Comparison of ENCODE assay signal across 20 cellular contexts in the genomic region with DNA sequence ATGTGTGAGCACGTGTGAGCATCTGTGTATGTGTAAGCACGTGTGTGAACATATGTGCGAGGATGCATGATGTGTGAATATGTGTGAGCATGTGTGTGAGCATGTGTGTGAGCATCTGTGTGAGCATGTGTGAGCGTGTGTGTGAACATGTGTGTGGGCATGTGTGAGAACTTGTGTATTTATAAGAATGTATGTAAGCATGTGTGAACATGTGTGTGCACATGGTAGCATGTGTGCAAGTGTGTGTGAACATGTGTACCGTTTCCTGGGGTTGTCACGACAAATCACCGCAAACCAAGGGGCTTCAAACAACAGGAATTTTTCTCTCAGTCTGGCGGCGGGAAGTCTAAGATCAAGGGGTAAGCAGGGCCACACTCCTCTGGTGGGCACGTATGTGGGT.
DNase-seq lines count a peak whose midpoint lies in the region; ATAC-seq, FAIRE-seq and TF ChIP-seq lines count a peak whose summit lies in the region.
"Had no signal": no experiment of that assay in that cellular context is flagged by ENCODE, and none has a peak within 500 bp of the region (broad histone marks: within the 10 kb centered on the region; RNA-seq: fewer than 3 reads in every experiment).

No MANE protein-coding gene starts in this region.

- H4K8ac ChIP-seq in H1 (ENCODE audit: extremely low read depth, insufficient read depth, low read length) (no peak overlapping the region), trophoblast cell (ENCODE audit: low read depth, low read length) (no peak overlapping the region)

- no peak overlapping the region for H4K5ac ChIP-seq in H1 (ENCODE audit: insufficient read length, low read depth, low read length)

- H3K36me3 ChIP-seq in HepG2 (replicated peaks in 1 of 2; ENCODE audit: control insufficient read depth in 1 of 2, insufficient read depth in 2 of 2, low read length in 2 of 2) = peaks cover 0 to 2% of the 10 kb centered on the region in 2 experiments; a peak in 1 of 5 replicates
- H3K36me3 ChIP-seq in right lobe of liver = no peaks in the 10 kb centered on the region
- H3K36me3 ChIP-seq in H1 (ENCODE audit: control insufficient read depth in 2 of 4, insufficient read depth in 4 of 4, low read length in 3 of 4) = no peaks in the 10 kb centered on the region; a peak in 1 of 8 replicates
- no peaks in the 10 kb centered on the region for H3K36me3 ChIP-seq in trophoblast cell (ENCODE audit: control insufficient read depth in 1 of 2, insufficient read depth in 2 of 2, low read length in 2 of 2)
- no peaks in the 10 kb centered on the region for H3K36me3 ChIP-seq in adrenal gland (replicated peaks in 1 of 2)
- H3K36me3 ChIP-seq: BLaER1 treated with 17β-estradiol and CSF1 and Interleukin-3, amounts not matched to agents 10 nM and 100 nM had no signal

- 0 out of 2 replicates have a peak, but pooled peaks cover 13% of the 10 kb centered on the region for H4K20me1 ChIP-seq in HepG2 (ENCODE audit: insufficient read depth, low read length)
- H4K20me1 ChIP-seq in H1 (replicated peaks in 1 of 2; ENCODE audit: control insufficient read depth in 1 of 2, insufficient read depth in 2 of 2, low read length in 2 of 2) = peaks cover under 1 to 17% of the 10 kb centered on the region in 2 experiments

- TF ChIP-seq CTCF in HepG2 (CRISPR knock-in tag; IDR thresholded peaks at IDR 0.05) (no peak), right lobe of liver (IDR thresholded peaks at IDR 0.05) (no peak), H1 (IDR thresholded peaks at IDR 0.05; ENCODE audit: control extremely low read depth in 1 of 3, insufficient read depth in 1 of 3, low read depth in 1 of 3, low read length in 3 of 3) (no peak), adrenal gland (IDR thresholded peaks at IDR 0.05) (no peak)

- H3K4me3 ChIP-seq in HepG2 (replicated peaks in 1 of 3; ENCODE audit: insufficient read depth in 1 of 3, low read depth in 2 of 3, low read length in 3 of 3) (no peak overlapping the region), right lobe of liver (no peak overlapping the region), H1 (ENCODE audit: extremely low read depth in 1 of 4, insufficient read depth in 2 of 4, low read depth in 3 of 4, low read length in 4 of 4) (no peak overlapping the region), trophoblast cell (ENCODE audit: low read depth, low read length) (peak overlapping the region; percentile 7), adrenal gland (no peak overlapping the region)
- H3K4me3 ChIP-seq: A549; BLaER1 treated with 17β-estradiol and CSF1 and Interleukin-3, amounts not matched to agents 10 nM and 100 nM had no signal

- H3K14ac ChIP-seq in H1 (ENCODE audit: insufficient read length) = no peak overlapping the region
- no peak overlapping the region for H3K14ac ChIP-seq in trophoblast cell (ENCODE audit: low read length)

- H2BK5ac ChIP-seq in H1 (ENCODE audit: low read depth, low read length) (peak overlapping the region; percentile 71; the same call in 1 of the 2 replicates), trophoblast cell (ENCODE audit: low read depth, low read length, poor library complexity) (no peak overlapping the region)

- H3K27ac ChIP-seq in HepG2 (ENCODE audit: extremely low read length, insufficient read depth, low read length) = no peak overlapping the region
- H3K27ac ChIP-seq in right lobe of liver = no peak overlapping the region
- no peak overlapping the region for H3K27ac ChIP-seq in H1 (ENCODE audit: low read depth, low read length)
- no peak overlapping the region for H3K27ac ChIP-seq in trophoblast cell (ENCODE audit: low read depth, low read length)
- H3K27ac ChIP-seq in adrenal gland = no peak overlapping the region
- H3K27ac ChIP-seq: 22Rv1; A549; BLaER1 treated with 17β-estradiol and CSF1 and Interleukin-3, amounts not matched to agents 10 nM and 100 nM; C4-2B had no signal

- no peak overlapping the region for H4K91ac ChIP-seq in H1 (replicated peaks; ENCODE audit: insufficient read length, low read length)
- H4K91ac ChIP-seq in trophoblast cell (ENCODE audit: low read depth, low read length) = no peak overlapping the region

- H2BK12ac ChIP-seq in H1 (ENCODE audit: low read depth, low read length) (peak overlapping the region; percentile 52; the same call in 1 of the 2 replicates), trophoblast cell (ENCODE audit: low read length) (no peak overlapping the region)

- H3K4ac ChIP-seq in H1 (replicated peaks; ENCODE audit: insufficient read length, low read depth, low read length) (no peak overlapping the region), trophoblast cell (ENCODE audit: low read depth, low read length) (no peak overlapping the region)

- TF ChIP-seq RAD21 in HepG2 (CRISPR knock-in tag; IDR thresholded peaks at IDR 0.05) (no peak), H1 (IDR thresholded peaks at IDR 0.05 in 1 of 2, conservative IDR thresholded peaks at IDR 0.05 in 1 of 2; ENCODE audit: low read depth in 2 of 2, low read length in 2 of 2) (no peak)

- no peaks in the 10 kb centered on the region for H3K23me2 ChIP-seq in H1 (ENCODE audit: low read depth, low read length)

- H3K23ac ChIP-seq in H1 (ENCODE audit: insufficient read length) (no peak overlapping the region), trophoblast cell (ENCODE audit: low read length) (no peak overlapping the region)

- POLR2A ChIA-PET in HepG2 (lab: Yijun Ruan, JAX) = no interaction called here
- POLR2A ChIA-PET in H1 (lab: Charles Lee; ENCODE audit: partially characterized antibody) = no interaction called here

- H3K9me3 ChIP-seq in HepG2 (ENCODE audit: low read length) (no peaks in the 10 kb centered on the region), right lobe of liver (no peaks in the 10 kb centered on the region), H1 (ENCODE audit: insufficient read depth in 2 of 2, low read depth in 1 of 2, low read length in 1 of 2) (peaks cover 0 to 3% of the 10 kb centered on the region in 2 experiments; a peak in 1 of 4 replicates), trophoblast cell (ENCODE audit: insufficient read depth, low read depth, low read length) (no peaks in the 10 kb centered on the region), adrenal gland (replicated peaks in 1 of 3) (no peaks in the 10 kb centered on the region)
- H3K9me3 ChIP-seq: A549; BLaER1 treated with 17β-estradiol and CSF1 and Interleukin-3, amounts not matched to agents 10 nM and 100 nM; Caco-2 had no signal

- TF ChIP-seq POLR2A in HepG2 (IDR thresholded peaks at IDR 0.05; ENCODE audit: insufficient read depth in 1 of 2, low read depth in 2 of 2, low read length in 2 of 2) (no peak), right lobe of liver (IDR thresholded peaks at IDR 0.05) (no peak), H1 (IDR thresholded peaks at IDR 0.05; ENCODE audit: control extremely low read depth in 1 of 2, low read depth in 2 of 2, low read length in 2 of 2) (no peak), adrenal gland (IDR thresholded peaks at IDR 0.05) (no peak)

- 86% methylated on average over 7 of the region's 10 CpGs for WGBS in HepG2 (ENCODE audit: low lambda C conversion rate)
- WGBS in right lobe of liver (ENCODE audit: insufficient coverage, low coverage, low lambda C conversion rate, missing lambda C conversion rate) = 94% methylated on average over 5 of the region's 10 CpGs
- WGBS in H1 (ENCODE audit: extremely low coverage in 1 of 2, insufficient coverage in 1 of 2, insufficient read length in 1 of 2, insufficient replicate concordance in 2 of 2, low coverage in 1 of 2, low lambda C conversion rate in 2 of 2, missing lambda C conversion rate in 1 of 2), 2 experiments = 81% methylated on average over 10 of the region's 10 CpGs; no CpG with 5 or more reads in 1 of the 2 experiments
- WGBS in trophoblast cell (ENCODE audit: extremely low coverage, insufficient coverage, insufficient read length) = no CpG with 5 or more reads among the region's 10 CpGs
- WGBS in adrenal gland, 4 donors = 92 to 98% (median 95%) methylated on average over 10 of the region's 10 CpGs

- CTCF ChIA-PET in HepG2 (lab: Yijun Ruan, JAX; ENCODE audit: low intra/inter-chr PET ratio, low total read pairs) (no interaction called here), H1 (lab: Charles Lee; ENCODE audit: partially characterized antibody) (interaction anchor here (1.2 kb wide), 1 partner anchor 91 kb away, joined by 3 read pairs; no protein-coding TSS in a partner anchor)

- no peak for ATAC-seq in HepG2
- ATAC-seq in right lobe of liver = no peak
- ATAC-seq: A549; CD8-positive, alpha-beta T cell had no signal

- H3K56ac ChIP-seq in H1 (replicated peaks; ENCODE audit: insufficient read length, low read depth, low read length) = no peak overlapping the region

- H4K12ac ChIP-seq in trophoblast cell (ENCODE audit: low read depth, low read length) = no peak overlapping the region

- H3K9ac ChIP-seq in HepG2 (ENCODE audit: insufficient read depth, low read depth, low read length) (no peak overlapping the region), H1 (replicated peaks in 1 of 4; ENCODE audit: extremely low read depth in 1 of 4, low read depth in 3 of 4, low read length in 3 of 4) (no peak overlapping the region), trophoblast cell (ENCODE audit: low read length) (no peak overlapping the region)
- H3K9ac ChIP-seq: BLaER1 treated with 17β-estradiol and CSF1 and Interleukin-3, amounts not matched to agents 10 nM and 100 nM had no signal

- H3K18ac ChIP-seq in H1 (ENCODE audit: extremely low read depth, low read length) = no peak overlapping the region; the same call in 1 of the 2 replicates
- no peak overlapping the region for H3K18ac ChIP-seq in trophoblast cell (ENCODE audit: low read length)

- peaks cover 37% of the 10 kb centered on the region for H3K4me1 ChIP-seq in HepG2 (ENCODE audit: insufficient read depth, low read length)
- no peaks in the 10 kb centered on the region for H3K4me1 ChIP-seq in right lobe of liver
- H3K4me1 ChIP-seq in H1 (replicated peaks in 1 of 4; ENCODE audit: control insufficient read depth in 3 of 4, insufficient read depth in 4 of 4, low read length in 3 of 4) = peaks cover 6 to 22% (median 14%) of the 10 kb centered on the region in 4 experiments
- no peaks in the 10 kb centered on the region for H3K4me1 ChIP-seq in trophoblast cell (ENCODE audit: control insufficient read depth in 1 of 2, insufficient read depth in 2 of 2, low read length in 2 of 2)
- H3K4me1 ChIP-seq in adrenal gland (replicated peaks in 1 of 2) = no peaks in the 10 kb centered on the region
- H3K4me1 ChIP-seq: A549; BLaER1 treated with 17β-estradiol and CSF1 and Interleukin-3, amounts not matched to agents 10 nM and 100 nM; Caco-2 had no signal

- intact Hi-C loops in HepG2 (cut with micrococcal nuclease; ENCODE audit: unreplicated experiment) = no loop called here
- intact Hi-C loops in right lobe of liver (cut with DNase I) = no loop called here
- intact Hi-C loops in adrenal gland (cut with DNase I) = no loop called here

- BruUV-seq in HepG2 (replicated peaks; lab: Mats Ljungman, UMichigan) = no TSS peak

- peak overlapping the region; percentile 80; the same call in 1 of the 2 replicates for H2BK20ac ChIP-seq in H1 (ENCODE audit: low read length)

- peaks cover 3% of the 10 kb centered on the region for H3K79me2 ChIP-seq in HepG2 (ENCODE audit: insufficient read depth, low read length)
- peaks cover 4 to 23% of the 10 kb centered on the region in 2 experiments; a peak in 2 of 4 replicates for H3K79me2 ChIP-seq in H1 (ENCODE audit: control insufficient read depth in 1 of 2, insufficient read depth in 2 of 2, low read length in 2 of 2)
- H3K79me2 ChIP-seq in trophoblast cell (ENCODE audit: control insufficient read depth, insufficient read depth, low read length, poor library complexity) = no peaks in the 10 kb centered on the region

- H2BK120ac ChIP-seq in H1 (replicated peaks; ENCODE audit: low read depth, low read length) = no peak overlapping the region
- H2BK120ac ChIP-seq in trophoblast cell (ENCODE audit: insufficient read depth, low read length, poor library complexity) = no peak overlapping the region

- H3K27me3 ChIP-seq in HepG2 (ENCODE audit: control insufficient read depth in 1 of 2, insufficient read depth in 2 of 2, low read length in 2 of 2) = no peaks in the 10 kb centered on the region
- H3K27me3 ChIP-seq in right lobe of liver = no peaks in the 10 kb centered on the region
- no peaks in the 10 kb centered on the region for H3K27me3 ChIP-seq in H1 (replicated peaks in 1 of 4; ENCODE audit: control insufficient read depth in 3 of 4, extremely low read depth in 1 of 4, insufficient read depth in 3 of 4, low read length in 3 of 4)
- H3K27me3 ChIP-seq in trophoblast cell (ENCODE audit: insufficient read depth, low read length) = no peaks in the 10 kb centered on the region
- no peaks in the 10 kb centered on the region for H3K27me3 ChIP-seq in adrenal gland

- peak overlapping the region; percentile 97; the same call in 1 of the 2 replicates for H2BK15ac ChIP-seq in H1 (ENCODE audit: low read length)

- FAIRE-seq in HepG2 (lab: Jason Lieb, UNC) (no peak), H1 (lab: Jason Lieb, UNC) (peak; percentile 57)
- FAIRE-seq: D721Med, G401.6, GM18507 had no signal

- H2AK5ac ChIP-seq in H1 (ENCODE audit: low read depth, low read length) (peak overlapping the region; percentile 43), trophoblast cell (ENCODE audit: low read length) (no peak overlapping the region)

- H2AFZ ChIP-seq in HepG2 (ENCODE audit: low read length) (no peak overlapping the region), H1 (ENCODE audit: low read length) (no peak overlapping the region), trophoblast cell (ENCODE audit: insufficient read depth, low read length, poor library complexity) (no peak overlapping the region)

- no peak for TF ChIP-seq EP300 in HepG2 (IDR thresholded peaks at IDR 0.05; ENCODE audit: low read depth in 2 of 2, low read length in 2 of 2)
- TF ChIP-seq EP300 in HepG2 (CRISPR knock-in tag; IDR thresholded peaks at IDR 0.05; ENCODE audit: borderline replicate concordance) = no peak
- TF ChIP-seq EP300 in H1 (IDR thresholded peaks at IDR 0.05; ENCODE audit: borderline replicate concordance in 1 of 2, low read depth in 2 of 2, low read length in 2 of 2) = no peak

- no peak for DNase-seq in HepG2 (ENCODE audit: low spot score)
- no peak for DNase-seq in right lobe of liver
- DNase-seq in H1 (ENCODE audit: low read depth in 1 of 2, low spot score in 2 of 2) = no peak
- DNase-seq in trophoblast cell = no peak
- no peak for DNase-seq in glomerular visceral epithelial cell (ENCODE audit: extremely low spot score)
- no peak for DNase-seq in adrenal gland
- DNase-seq: AML-193; Caco-2; Calu3; CD4-positive, alpha-beta T cell; CD8-positive, alpha-beta T cell; DMS79 treated with DMSO at 0.1 percent for 48 hours; GF-D8 had no signal

- H3K79me1 ChIP-seq in H1 (ENCODE audit: low read depth, low read length) (peaks cover 15% of the 10 kb centered on the region), trophoblast cell (ENCODE audit: low read length) (no peaks in the 10 kb centered on the region)

- in situ Hi-C loops in HepG2 (cut with HindIII; ENCODE audit: extremely low pct_ligation_motif_present, low pct_unique_long_range_greater_than_20kb) = no loop called here

- H3K4me2 ChIP-seq in HepG2 (ENCODE audit: low read depth, low read length) = no peak overlapping the region
- H3K4me2 ChIP-seq in H1 (ENCODE audit: insufficient read depth in 1 of 2, low read depth in 2 of 2, low read length in 2 of 2) = no peak overlapping the region
- H3K4me2 ChIP-seq in trophoblast cell (ENCODE audit: low read length) = no peak overlapping the region
- H3K4me2 ChIP-seq: A549; BLaER1 treated with 17β-estradiol and CSF1 and Interleukin-3, amounts not matched to agents 10 nM and 100 nM had no signal
